ENCODE assay signal across 11 cellular contexts in the genomic region with DNA sequence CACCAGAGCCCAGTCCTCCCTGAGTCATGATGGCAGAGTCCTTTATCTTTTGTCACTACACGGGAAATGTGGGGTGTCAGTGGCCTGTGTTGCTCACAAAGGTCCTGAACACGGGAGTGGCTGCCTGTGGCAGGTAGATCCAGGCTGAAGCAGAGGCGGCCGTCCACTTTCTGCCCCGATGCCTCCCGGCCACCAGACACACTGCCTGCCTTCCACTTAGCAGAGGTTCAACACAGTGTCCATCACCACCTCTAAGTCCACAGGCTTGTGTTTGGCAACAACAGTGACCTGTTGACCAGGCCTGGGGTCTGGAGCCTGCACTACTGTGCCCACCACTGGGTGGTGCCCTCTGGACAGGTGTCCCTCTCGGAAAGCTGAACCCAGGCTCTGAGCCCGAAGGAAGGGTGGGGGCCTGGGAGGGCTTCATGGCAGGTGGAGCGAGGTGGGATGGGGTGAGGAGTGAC. TPM values are rescaled to one million over a fixed set of nuclear protein-coding genes. Genes with fewer than 3 reads are reported as not detected.
DNase-seq lines count a peak whose midpoint lies in the region; ATAC-seq and TF ChIP-seq lines count a peak whose summit lies in the region.
"Had no signal": no experiment of that assay in that cellular context is flagged by ENCODE, and none has a peak within 500 bp of the region (broad histone marks: within the 10 kb centered on the region; RNA-seq: fewer than 3 reads in every experiment).

No MANE protein-coding gene starts in this region.

- TF ChIP-seq CTCF in 22Rv1 (IDR thresholded peaks at IDR 0.05) (peak; percentile 57), GM12875 (IDR thresholded peaks at IDR 0.05; ENCODE audit: borderline replicate concordance, insufficient read depth, low read depth, low read length) (0 out of 2 replicates have a peak, but pooled peaks have one; percentile 32), WTC11 (IDR thresholded peaks at IDR 0.05) (peak; percentile 62), testis (IDR thresholded peaks at IDR 0.05) (no peak)

- H3K36me3 Mint-ChIP-seq in WTC11: no peaks in the 10 kb centered on the region
- H3K36me3 Mint-ChIP-seq: activated naive CD4-positive, alpha-beta T cell treated with anti-CD3 and anti-CD28 coated beads, Interleukin-2, amount 50 U/mL, for 24 hours; CD8-positive, alpha-beta T cell had no signal

- CTCF ChIA-PET in WTC11 (lab: Charles Lee): interaction anchor here (0.6 to 1.9 kb wide), 12 partner anchors 10 to 761 kb away, joined by 3 to 9 read pairs (median 4); no protein-coding TSS in a partner anchor

- H3K27ac Mint-ChIP-seq in WTC11: no peak overlapping the region
- H3K27ac Mint-ChIP-seq: activated naive CD4-positive, alpha-beta T cell treated with anti-CD3 and anti-CD28 coated beads, Interleukin-2, amount 50 U/mL, for 24 hours; CD8-positive, alpha-beta T cell had no signal

- H3K4me1 ChIP-seq in iPS DF 6.9 (ENCODE audit: control insufficient read depth, insufficient read depth, low read length): no peaks in the 10 kb centered on the region
- no peaks in the 10 kb centered on the region for H3K4me1 ChIP-seq in testis

- POLR2A ChIA-PET in WTC11 (lab: Charles Lee): no interaction called here

- no peak for TF ChIP-seq POLR2A in testis (IDR thresholded peaks at IDR 0.05)

- H3K4me1 Mint-ChIP-seq in WTC11: no peaks in the 10 kb centered on the region

- no peak overlapping the region for H3K4me3 Mint-ChIP-seq in WTC11
- H3K4me3 Mint-ChIP-seq: activated naive CD4-positive, alpha-beta T cell treated with anti-CD3 and anti-CD28 coated beads, Interleukin-2, amount 50 U/mL, for 24 hours; CD8-positive, alpha-beta T cell had no signal

- intact Hi-C loops in testis (cut with DNase I; ENCODE audit: low total_unique reads): no loop called here

- H3K9me3 ChIP-seq in iPS DF 6.9 (ENCODE audit: control insufficient read depth, insufficient read depth, low read length): no peaks in the 10 kb centered on the region
- no peaks in the 10 kb centered on the region for H3K9me3 ChIP-seq in testis

- H3K27me3 Mint-ChIP-seq in WTC11 (ENCODE audit: low read depth): peaks cover 11% of the 10 kb centered on the region
- H3K27me3 Mint-ChIP-seq: activated naive CD4-positive, alpha-beta T cell treated with anti-CD3 and anti-CD28 coated beads, Interleukin-2, amount 50 U/mL, for 24 hours had no signal

- no peak overlapping the region for H3K4me3 ChIP-seq in GM12875 (ENCODE audit: low read depth, low read length)
- H3K4me3 ChIP-seq in iPS DF 6.9 (ENCODE audit: low read length): no peak overlapping the region
- no peak overlapping the region for H3K4me3 ChIP-seq in testis

- peak; percentile 73 for DNase-seq in WTC11 (ENCODE audit: low spot score)
- DNase-seq in iPS DF 6.9 (ENCODE audit: low read depth, low spot score): peak; percentile 18
- DNase-seq in GM19238 (ENCODE audit: insufficient read length, low spot score): no peak
- no peak for DNase-seq in epidermal melanocyte (ENCODE audit: insufficient read length, low spot score)
- no peak for DNase-seq in testis
- DNase-seq: NCI-H2081 treated with DMSO at 0.1 percent for 48 hours had no signal

- no CpG with 5 or more reads among the region's 9 CpGs for WGBS in iPS DF 6.9 (ENCODE audit: insufficient coverage, insufficient read length)
- WGBS in testis, 2 donors: 76 to 78% methylated on average over 6 to 9 of the region's 9 CpGs

- ATAC-seq in WTC11 (peak; percentile 72), HG02623 (IDR thresholded peaks at IDR 0.05; ENCODE audit: unreplicated experiment) (no peak)
- ATAC-seq: CD8-positive, alpha-beta T cell had no signal

- H3K36me3 ChIP-seq in iPS DF 6.9 (ENCODE audit: control insufficient read depth, insufficient read depth, low read length): no peaks in the 10 kb centered on the region
- no peaks in the 10 kb centered on the region for H3K36me3 ChIP-seq in testis (ENCODE audit: low read depth, missing control alignments)

- H3K27me3 ChIP-seq in iPS DF 6.9 (ENCODE audit: control insufficient read depth, insufficient read depth, low read length) (no peaks in the 10 kb centered on the region), testis (no peaks in the 10 kb centered on the region)

- H3K9me3 Mint-ChIP-seq in WTC11: no peaks in the 10 kb centered on the region
- H3K9me3 Mint-ChIP-seq: activated naive CD4-positive, alpha-beta T cell treated with anti-CD3 and anti-CD28 coated beads, Interleukin-2, amount 50 U/mL, for 24 hours; CD8-positive, alpha-beta T cell had no signal

- no peak overlapping the region for H3K27ac ChIP-seq in 22Rv1
- H3K27ac ChIP-seq in iPS DF 6.9 (ENCODE audit: low read length): no peak overlapping the region
- H3K27ac ChIP-seq in testis: no peak overlapping the region

TF ChIP-seq in WTC11, 78 proteins besides CTCF, POLR2A, EP300 and RAD21:
- TF ChIP-seq, protein P1, sequence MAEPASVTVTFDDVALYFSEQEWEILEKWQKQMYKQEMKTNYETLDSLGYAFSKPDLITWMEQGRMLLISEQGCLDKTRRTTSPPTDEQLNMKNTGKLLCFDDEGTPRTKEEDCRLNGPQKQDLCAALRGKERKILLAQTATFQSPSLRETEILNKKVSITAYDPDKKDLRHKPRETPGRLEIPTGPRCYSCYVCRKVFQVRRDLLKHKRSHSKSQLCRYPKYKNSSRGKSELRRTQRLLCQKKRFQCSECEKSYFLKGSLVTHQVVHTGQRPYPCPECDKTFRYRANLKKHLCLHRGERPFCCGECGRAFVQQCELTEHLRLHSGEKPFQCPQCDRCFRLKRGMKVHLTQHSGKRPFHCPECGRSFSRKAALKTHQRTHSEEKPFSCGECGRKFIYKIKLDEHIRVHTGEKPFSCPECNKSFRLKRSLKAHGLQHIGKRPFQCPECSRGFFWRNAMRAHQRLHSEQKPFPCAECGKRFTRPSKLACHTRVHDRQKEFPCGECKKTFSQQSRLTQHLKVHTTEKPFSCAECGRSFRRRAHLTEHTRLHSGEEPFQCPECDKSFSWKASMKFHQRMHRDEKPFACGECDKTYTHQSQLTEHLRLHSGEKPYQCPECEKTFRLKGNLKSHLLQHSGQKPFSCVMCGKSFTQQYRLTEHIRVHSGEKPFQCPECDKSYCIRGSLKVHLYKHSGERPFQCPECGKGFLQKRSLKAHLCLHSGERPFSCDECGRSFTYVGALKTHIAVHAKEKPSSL (CRISPR knock-in tag; conservative IDR thresholded peaks at IDR 0.05): no peak
- no peak for TF ChIP-seq TCF7 (CRISPR knock-in tag; IDR thresholded peaks at IDR 0.05; ENCODE audit: low read depth)
- TF ChIP-seq ZNF396 (CRISPR knock-in tag; IDR thresholded peaks at IDR 0.05; ENCODE audit: borderline replicate concordance): no peak
- no peak for TF ChIP-seq ZNF121 (CRISPR knock-in tag; IDR thresholded peaks at IDR 0.05)
- TF ChIP-seq EMX1 (CRISPR knock-in tag; IDR thresholded peaks at IDR 0.05): no peak
- TF ChIP-seq ZNF263 (CRISPR knock-in tag; IDR thresholded peaks at IDR 0.05; ENCODE audit: low read depth): no peak

RNA-seq across cellular contexts. Expression of gene CAMK2B, which starts 49.9 kb away (rescaled TPM):
- 0.41 to 0.53 TPM (median 0.44 TPM) in 3 replicates for total RNA-seq in WTC11 (2021)
- total RNA-seq in testis: 10 to 100 TPM; 12.1 to 12.5 TPM
- 4.0 TPM for polyA plus RNA-seq in testis (ENCODE audit: insufficient read depth, low read depth, low replicate concordance)
- total RNA-seq: CD8-positive, alpha-beta T cell had no signal

Comparison
In these comparisons a context has a peak if more than half of its experiments do, and no peak if none do; other contexts are left out.
1. CTCF ChIP-seq: peak in 22Rv1 (single experiment), GM12875 (single experiment) and WTC11 (single experiment); none in testis (0 of 3).
2. DNase-seq: peak in WTC11 (single experiment) and iPS DF 6.9 (single experiment); none in GM19238 (single experiment), epidermal melanocyte (single experiment) and testis (single experiment).